Comparison of ENCODE assay signal across 24 cellular contexts in genomic region chr15:42199126-42199525, GRCh38. TPM values are rescaled to one million over a fixed set of nuclear protein-coding genes. Genes with fewer than 3 reads are reported as not detected.
"Had no signal": no experiment of that assay in that cellular context is flagged by ENCODE, and none has a peak within 500 bp of the region (broad histone marks: within the 10 kb centered on the region; RNA-seq: fewer than 3 reads in every experiment).

No MANE protein-coding gene starts in this region.

- H3K9me3 Mint-ChIP-seq: stimulated activated naive B cell treated with anti-CD40 and anti-IgM and Interleukin-4, amounts not matched to agents 10 μg/mL and 1 μg/mL and 100 μg/mL, for 72 hours had no signal

- H3K27ac Mint-ChIP-seq: stimulated activated naive B cell treated with anti-CD40 and anti-IgM and Interleukin-4, amounts not matched to agents 10 μg/mL and 1 μg/mL and 100 μg/mL, for 72 hours had no signal

- H3K4me3 ChIP-seq: dorsolateral prefrontal cortex, hepatocyte, lung, spleen, stomach, thoracic aorta, transverse colon had no signal

- H3K27ac ChIP-seq: dorsolateral prefrontal cortex, hepatocyte, neutrophil, spleen, stomach, thoracic aorta, transverse colon had no signal

- H3K27me3 ChIP-seq: dorsolateral prefrontal cortex, hepatocyte, neutrophil, spleen, stomach, transverse colon had no signal

- H3K27me3 Mint-ChIP-seq: naive thymus-derived CD4-positive, alpha-beta T cell; stimulated activated naive B cell treated with anti-CD40 and anti-IgM and Interleukin-4, amounts not matched to agents 10 μg/mL and 1 μg/mL and 100 μg/mL, for 72 hours had no signal

- ATAC-seq: left cardiac atrium; left ventricle myocardium superior; naive thymus-derived CD4-positive, alpha-beta T cell; sciatic nerve; stimulated activated naive B cell treated with anti-CD40 and anti-IgM and Interleukin-4, amounts not matched to agents 10 μg/mL and 1 μg/mL and 100 μg/mL, for 72 hours had no signal

- H2AFZ ChIP-seq: hepatocyte had no signal

- H3K4me1 ChIP-seq: transverse colon had no signal

- H3K9me3 ChIP-seq: neutrophil, stomach, thoracic aorta, transverse colon had no signal

- H3K4me3 Mint-ChIP-seq: naive thymus-derived CD4-positive, alpha-beta T cell; stimulated activated naive B cell treated with anti-CD40 and anti-IgM and Interleukin-4, amounts not matched to agents 10 μg/mL and 1 μg/mL and 100 μg/mL, for 72 hours had no signal

- H3K4me2 ChIP-seq: hepatocyte had no signal

- DNase-seq: cortex of kidney; dorsolateral prefrontal cortex; effector CD8-positive, alpha-beta T cell; foreskin melanocyte; head of caudate nucleus; kidney; left cardiac atrium; left ventricle myocardium superior; mesenchymal stem cell; naive thymus-derived CD4-positive, alpha-beta T cell; spleen; stimulated activated CD4-positive, alpha-beta T cell treated with anti-CD3 and anti-CD28 coated beads, Interleukin-15, amount 100 ng/mL, for 24 hours; stimulated activated CD4-positive, alpha-beta T cell treated with anti-CD3 and anti-CD28 coated beads, Interleukin-1b, Interleukin-23, amount 100 ng/mL, for 48 hours; stimulated activated CD4-positive, alpha-beta T cell treated with anti-CD3 and anti-CD28 coated beads, Interleukin-4, amount 100 ng/mL, for 24 hours; stimulated activated naive B cell treated with anti-CD40 and anti-IgM and Interleukin-4, amounts not matched to agents 10 μg/mL and 1 μg/mL and 100 μg/mL, for 72 hours; stomach; substantia nigra; transverse colon had no signal

RNA-seq across cellular contexts. Expression of gene PLA2G4F, which starts 42.7 kb away (rescaled TPM):
- polyA plus RNA-seq: naive thymus-derived CD4-positive, alpha-beta T cell; neural cell had no signal
